In the genomic region with DNA sequence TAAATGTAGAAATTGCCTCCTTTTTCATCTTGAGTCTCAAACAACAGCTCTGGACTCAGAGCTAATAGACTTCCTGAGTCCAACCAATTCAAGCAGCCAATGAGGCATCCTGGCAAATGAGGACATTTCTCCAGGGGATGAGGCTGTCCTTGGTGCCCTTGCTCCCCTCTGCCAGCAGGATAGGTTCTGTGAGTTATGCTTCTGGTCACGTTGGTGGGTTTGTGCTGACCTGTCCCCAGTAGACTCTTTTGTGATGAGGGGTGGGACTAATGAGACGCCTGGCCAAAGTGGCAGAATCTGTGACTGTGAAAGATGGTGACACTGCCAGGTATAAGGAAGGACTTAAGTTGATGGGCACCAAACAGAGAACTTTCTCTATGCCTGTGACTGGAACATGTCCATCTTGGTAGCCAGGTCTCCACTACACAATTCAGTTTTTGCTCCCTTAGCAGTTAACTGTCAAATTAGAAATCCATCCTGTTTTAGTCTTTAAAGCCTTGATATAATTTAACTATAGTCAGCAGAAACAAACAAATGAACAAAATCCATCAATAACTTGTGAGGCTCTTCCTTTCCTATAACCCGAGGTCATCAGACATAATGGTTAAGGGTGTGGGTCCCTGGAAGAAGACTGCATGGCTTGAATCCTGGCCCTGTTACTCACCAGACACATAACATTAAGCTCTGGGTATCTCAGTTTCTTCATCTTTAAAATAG, we compare ENCODE assay signal across 8 cellular contexts. TPM values are rescaled to one million over a fixed set of nuclear protein-coding genes. Genes with fewer than 3 reads are reported as not detected.
DNase-seq lines count a peak whose midpoint lies in the region; ATAC-seq and TF ChIP-seq lines count a peak whose summit lies in the region.

No MANE protein-coding gene starts in this region.

- no peak overlapping the region for H4K8ac ChIP-seq in neuronal stem cell (ENCODE audit: low read depth, low read length)

- H3K36me3 ChIP-seq in HUES6 (ENCODE audit: control insufficient read depth, insufficient read depth, low read length) (no peaks in the 10 kb centered on the region), left ventricle myocardium inferior (no peaks in the 10 kb centered on the region), OCI-LY7 (ENCODE audit: insufficient read depth, low read length) (no peaks in the 10 kb centered on the region), ovary (no peaks in the 10 kb centered on the region), neuronal stem cell (replicated peaks in 1 of 2; ENCODE audit: control insufficient read depth in 2 of 2, insufficient read depth in 2 of 2, low read length in 2 of 2) (no peaks in the 10 kb centered on the region)

- CTCF ChIA-PET in activated CD4-positive, alpha-beta memory T cell treated with anti-CD3 and anti-CD28 coated beads, Interleukin-2, amount 10 ng/mL, durations not matched to agents 7 days and 5 days (lab: Charles Lee) = interaction anchor here (1.1 to 3.2 kb wide), 6 partner anchors 9 to 56 kb away, joined by 4 to 15 read pairs (median 10); a partner anchor contains a TSS
- CTCF ChIA-PET in OCI-LY7 (lab: Charles Lee; ENCODE audit: unreplicated experiment) = no interaction called here

- H3K4me1 Mint-ChIP-seq in activated CD4-positive, alpha-beta memory T cell treated with anti-CD3 and anti-CD28 coated beads, Interleukin-2, amount 10 ng/mL, durations not matched to agents 7 days and 5 days = peaks cover 43% of the 10 kb centered on the region
- H3K4me1 Mint-ChIP-seq in stimulated activated naive B cell treated with anti-CD40 and anti-IgM and Interleukin-4, amounts not matched to agents 10 μg/mL and 1 μg/mL and 100 μg/mL, for 72 hours = peaks cover 11 to 22% of the 10 kb centered on the region in 2 donors

- no peak overlapping the region for H2BK120ac ChIP-seq in neuronal stem cell (ENCODE audit: low read depth, low read length)

- no peak overlapping the region for H2BK5ac ChIP-seq in neuronal stem cell (ENCODE audit: low read length)

- WGBS in ovary, 3 donors = 71 to 82% (median 78%) methylated on average over 3 of the region's 3 CpGs
- no CpG with 5 or more reads among the region's 3 CpGs for WGBS in neuronal stem cell (ENCODE audit: extremely low coverage in 2 of 2, insufficient read length in 2 of 2, insufficient replicate concordance in 1 of 2), 2 donors

- H3K14ac ChIP-seq in neuronal stem cell (ENCODE audit: low read length) = no peak overlapping the region

- H3K27ac ChIP-seq in HUES6 (ENCODE audit: low read depth, low read length) (peak overlapping the region; percentile 62; the same call in 1 of the 2 replicates), left ventricle myocardium inferior (replicated peaks) (peak overlapping the region; percentile 91), OCI-LY7 (ENCODE audit: low read depth, low read length, poor library complexity, severe bottlenecking) (no peak overlapping the region), ovary (no peak overlapping the region), neuronal stem cell (replicated peaks; ENCODE audit: low read length) (no peak overlapping the region)

- no TSS peak for BruUV-seq in OCI-LY7 (replicated peaks; lab: Mats Ljungman, UMichigan)

- H3K9me2 ChIP-seq in OCI-LY7 (ENCODE audit: insufficient read depth, low read length) = no peaks in the 10 kb centered on the region

- no peak for TF ChIP-seq EP300 in ovary (IDR thresholded peaks at IDR 0.05)

- no peaks in the 10 kb centered on the region for H3K9me3 Mint-ChIP-seq in activated CD4-positive, alpha-beta memory T cell treated with anti-CD3 and anti-CD28 coated beads, Interleukin-2, amount 10 ng/mL, durations not matched to agents 7 days and 5 days
- no peaks in the 10 kb centered on the region for H3K9me3 Mint-ChIP-seq in stimulated activated naive B cell treated with anti-CD40 and anti-IgM and Interleukin-4, amounts not matched to agents 10 μg/mL and 1 μg/mL and 100 μg/mL, for 72 hours

- no peaks in the 10 kb centered on the region for H3K9me3 ChIP-seq in HUES6 (ENCODE audit: control insufficient read depth, insufficient read depth, low read depth, low read length)
- no peaks in the 10 kb centered on the region for H3K9me3 ChIP-seq in left ventricle myocardium inferior (replicated peaks)
- no peaks in the 10 kb centered on the region for H3K9me3 ChIP-seq in OCI-LY7 (ENCODE audit: low read length)
- no peaks in the 10 kb centered on the region for H3K9me3 ChIP-seq in ovary
- no peaks in the 10 kb centered on the region for H3K9me3 ChIP-seq in neuronal stem cell (replicated peaks in 1 of 2; ENCODE audit: control insufficient read depth in 2 of 2, insufficient read depth in 1 of 2, low read depth in 1 of 2, low read length in 2 of 2)

- H3K23ac ChIP-seq in neuronal stem cell (ENCODE audit: low read depth, low read length, poor library complexity) = no peak overlapping the region

- POLR2A ChIA-PET in activated CD4-positive, alpha-beta memory T cell treated with anti-CD3 and anti-CD28 coated beads, Interleukin-2, amount 10 ng/mL, durations not matched to agents 7 days and 5 days (lab: Charles Lee) = interaction anchor here (0.8 to 3.4 kb wide), 14 partner anchors 10 to 546 kb away, joined by 3 to 18 read pairs (median 4); a partner anchor contains a TSS
- POLR2A ChIA-PET in OCI-LY7 (lab: Charles Lee) = no interaction called here

- no peak for DNase-seq in activated CD4-positive, alpha-beta memory T cell treated with anti-CD3 and anti-CD28 coated beads, Interleukin-2, amount 10 ng/mL, durations not matched to agents 7 days and 5 days
- DNase-seq in left ventricle myocardium inferior (no peak), OCI-LY7 (ENCODE audit: low spot score) (no peak), ovary (no peak), neuronal stem cell (ENCODE audit: low spot score) (no peak)
- DNase-seq in stimulated activated naive B cell treated with anti-CD40 and anti-IgM and Interleukin-4, amounts not matched to agents 10 μg/mL and 1 μg/mL and 100 μg/mL, for 72 hours = no peak
- no peak for DNase-seq in activated CD4-positive, CD25-positive, alpha-beta regulatory T cell treated with anti-CD3 and anti-CD28 coated beads, Interleukin-2, amount 50 U/mL, for 72 hours

- TF ChIP-seq CTCF in left ventricle myocardium inferior (IDR thresholded peaks at IDR 0.05; ENCODE audit: borderline replicate concordance) (no peak), OCI-LY7 (conservative IDR thresholded peaks at IDR 0.05; ENCODE audit: low read length) (no peak), ovary (IDR thresholded peaks at IDR 0.05) (no peak)

- H2BK15ac ChIP-seq in neuronal stem cell (ENCODE audit: low read length) = no peak overlapping the region

- H3K4me2 ChIP-seq in OCI-LY7 (ENCODE audit: low read length) (no peak overlapping the region), neuronal stem cell (ENCODE audit: insufficient read depth, low read length, poor library complexity, severe bottlenecking) (no peak overlapping the region)

- TF ChIP-seq POLR2A in ovary (IDR thresholded peaks at IDR 0.05) = no peak

- no peaks in the 10 kb centered on the region for H3K27me3 ChIP-seq in HUES6 (ENCODE audit: control insufficient read depth, insufficient read depth, low read length)
- no peaks in the 10 kb centered on the region for H3K27me3 ChIP-seq in left ventricle myocardium inferior (ENCODE audit: low read depth)
- H3K27me3 ChIP-seq in ovary = no peaks in the 10 kb centered on the region
- H3K27me3 ChIP-seq in neuronal stem cell (ENCODE audit: control insufficient read depth in 3 of 3, insufficient read depth in 3 of 3, low read depth in 1 of 3, low read length in 3 of 3) = peaks cover 0 to 14% (median 0%) of the 10 kb centered on the region in 3 experiments

- H3K4me3 ChIP-seq in HUES6 (ENCODE audit: low read depth, low read length) (no peak overlapping the region), left ventricle myocardium inferior (peak overlapping the region; percentile 37), OCI-LY7 (ENCODE audit: low read depth, low read length, poor library complexity, severe bottlenecking) (no peak overlapping the region), ovary (no peak overlapping the region), neuronal stem cell (ENCODE audit: low read length in 2 of 2) (no peak overlapping the region)

- no peak overlapping the region; the same call in 1 of the 2 replicates for H2AFZ ChIP-seq in OCI-LY7 (ENCODE audit: low read length)
- H2AFZ ChIP-seq in neuronal stem cell (ENCODE audit: low read length) = no peak overlapping the region

- peaks cover 34% of the 10 kb centered on the region for H3K4me1 ChIP-seq in HUES6 (ENCODE audit: control insufficient read depth, insufficient read depth, low read length)
- peaks cover 65% of the 10 kb centered on the region for H3K4me1 ChIP-seq in left ventricle myocardium inferior
- H3K4me1 ChIP-seq in OCI-LY7 (ENCODE audit: insufficient read depth, low read length, poor library complexity, severe bottlenecking) = no peaks in the 10 kb centered on the region
- H3K4me1 ChIP-seq in ovary (ENCODE audit: insufficient read depth) = peaks cover 23% of the 10 kb centered on the region
- peaks cover 0 to 2% of the 10 kb centered on the region in 2 donors for H3K4me1 ChIP-seq in neuronal stem cell (ENCODE audit: control insufficient read depth in 2 of 2, insufficient read depth in 1 of 2, low read depth in 1 of 2, low read length in 2 of 2)

- no peaks in the 10 kb centered on the region for H4K20me1 ChIP-seq in OCI-LY7 (ENCODE audit: insufficient read depth, low read length)

- no peak overlapping the region for H2AK5ac ChIP-seq in neuronal stem cell (ENCODE audit: low read depth, low read length)

- no peak for ATAC-seq in stimulated activated naive B cell treated with anti-CD40 and anti-IgM and Interleukin-4, amounts not matched to agents 10 μg/mL and 1 μg/mL and 100 μg/mL, for 72 hours (replicated peaks)

- H3K79me2 ChIP-seq in OCI-LY7 (ENCODE audit: insufficient read depth, low read depth, low read length) = no peaks in the 10 kb centered on the region

- H3K18ac ChIP-seq in neuronal stem cell (ENCODE audit: low read length) = no peak overlapping the region

- H3K36me3 Mint-ChIP-seq in activated CD4-positive, alpha-beta memory T cell treated with anti-CD3 and anti-CD28 coated beads, Interleukin-2, amount 10 ng/mL, durations not matched to agents 7 days and 5 days (ENCODE audit: low read depth) = no peaks in the 10 kb centered on the region
- no peaks in the 10 kb centered on the region for H3K36me3 Mint-ChIP-seq in stimulated activated naive B cell treated with anti-CD40 and anti-IgM and Interleukin-4, amounts not matched to agents 10 μg/mL and 1 μg/mL and 100 μg/mL, for 72 hours

- H3K4me3 Mint-ChIP-seq in activated CD4-positive, alpha-beta memory T cell treated with anti-CD3 and anti-CD28 coated beads, Interleukin-2, amount 10 ng/mL, durations not matched to agents 7 days and 5 days = peak overlapping the region; percentile 56
- no peak overlapping the region for H3K4me3 Mint-ChIP-seq in stimulated activated naive B cell treated with anti-CD40 and anti-IgM and Interleukin-4, amounts not matched to agents 10 μg/mL and 1 μg/mL and 100 μg/mL, for 72 hours

- H4K91ac ChIP-seq in neuronal stem cell (ENCODE audit: low read depth, low read length, poor library complexity) = no peak overlapping the region

- H3K79me1 ChIP-seq in neuronal stem cell (ENCODE audit: low read depth, low read length) = no peaks in the 10 kb centered on the region

- no peak overlapping the region for H2BK12ac ChIP-seq in neuronal stem cell (ENCODE audit: low read length)

- no peak overlapping the region for H3K4ac ChIP-seq in neuronal stem cell (ENCODE audit: low read length)

- H3K27me3 Mint-ChIP-seq in activated CD4-positive, alpha-beta memory T cell treated with anti-CD3 and anti-CD28 coated beads, Interleukin-2, amount 10 ng/mL, durations not matched to agents 7 days and 5 days = no peaks in the 10 kb centered on the region
- peaks cover 4 to 8% of the 10 kb centered on the region in 2 donors for H3K27me3 Mint-ChIP-seq in stimulated activated naive B cell treated with anti-CD40 and anti-IgM and Interleukin-4, amounts not matched to agents 10 μg/mL and 1 μg/mL and 100 μg/mL, for 72 hours

- peak overlapping the region; percentile 88 for H3K27ac Mint-ChIP-seq in activated CD4-positive, alpha-beta memory T cell treated with anti-CD3 and anti-CD28 coated beads, Interleukin-2, amount 10 ng/mL, durations not matched to agents 7 days and 5 days
- H3K27ac Mint-ChIP-seq in stimulated activated naive B cell treated with anti-CD40 and anti-IgM and Interleukin-4, amounts not matched to agents 10 μg/mL and 1 μg/mL and 100 μg/mL, for 72 hours = peak overlapping the region; percentile 32

- H3K9ac ChIP-seq in HUES6 (ENCODE audit: low read length) (no peak overlapping the region), neuronal stem cell (ENCODE audit: low read depth, low read length, poor library complexity) (no peak overlapping the region)

- intact Hi-C loops in left ventricle myocardium inferior (cut with micrococcal nuclease) (no loop called here), OCI-LY7 (cut with micrococcal nuclease; ENCODE audit: unreplicated experiment) (no loop called here), ovary (cut with DNase I) (no loop called here)

RNA-seq across cellular contexts. Expression of a gene that starts 35.7 kb away (rescaled TPM):
- total RNA-seq in activated CD4-positive, alpha-beta memory T cell treated with anti-CD3 and anti-CD28 coated beads, Interleukin-2, amount 10 ng/mL, durations not matched to agents 7 days and 5 days = 10 to 100 TPM; 26.3 to 28.6 TPM
- total RNA-seq in left ventricle myocardium inferior = 15.8 TPM
- 7.2 TPM in 2 replicates for total RNA-seq in OCI-LY7 (2014; rRNA removed; shearing (Covaris generic))
- 21.5 and 23.3 TPM in 2 replicates for total RNA-seq in OCI-LY7 (2022)
- total RNA-seq in ovary = 10 to 100 TPM; 10.4 to 21.8 (median 16.7) TPM
- polyA plus RNA-seq in ovary = 10 to 100 TPM; 12.3 to 14.4 TPM
- 9.2 TPM for polyA plus RNA-seq in neuronal stem cell (2013, experiment 1 of 2)
- polyA plus RNA-seq in neuronal stem cell (2013, experiment 2 of 2) = 9.8 TPM

RNA-seq across cellular contexts. Expression of a gene that starts 48.6 kb away (rescaled TPM):
- 100 to 1,000 TPM; 631 to 641 TPM for total RNA-seq in activated CD4-positive, alpha-beta memory T cell treated with anti-CD3 and anti-CD28 coated beads, Interleukin-2, amount 10 ng/mL, durations not matched to agents 7 days and 5 days
- total RNA-seq in left ventricle myocardium inferior (186 TPM), OCI-LY7 (2022) (2.6 and 4.1 TPM in 2 replicates), ovary (100 to 1,000 TPM in 5 of 7 donors, 10 to 100 TPM in 2; 38.6 to 327 (median 213) TPM)
- not detected in 2 replicates for total RNA-seq in OCI-LY7 (2014; rRNA removed; shearing (Covaris generic))
- 100 to 1,000 TPM; 175 to 642 TPM for polyA plus RNA-seq in ovary
- polyA plus RNA-seq in neuronal stem cell (2013, experiment 1 of 2) = 3.4 TPM
- polyA plus RNA-seq in neuronal stem cell (2013, experiment 2 of 2) = 3.2 TPM

Comparison
In these comparisons a context has a peak if more than half of its experiments do, and no peak if none do; other contexts are left out.
1. H3K27ac ChIP-seq: peak in HUES6 (single experiment) and left ventricle myocardium inferior (single experiment); none in OCI-LY7 (single experiment), ovary (0 of 2) and neuronal stem cell (single experiment).
2. RNA of a gene that starts 48.6 kb away (total RNA-seq): 631 to 641 TPM in activated CD4-positive, alpha-beta memory T cell treated with anti-CD3 and anti-CD28 coated beads, Interleukin-2, amount 10 ng/mL, durations not matched to agents 7 days and 5 days, 38.6 to 327 TPM in ovary and 186 TPM in left ventricle myocardium inferior (single experiment); 2.6 to 4.1 TPM in OCI-LY7; every median in the first group is over 4 times any median in the second.